In genomic region chr12:6230321-6231110, GRCh38 we compare ENCODE assay signal across 8 cellular contexts. TPM values are rescaled to one million over a fixed set of nuclear protein-coding genes. Genes with fewer than 3 reads are reported as not detected.
A peak's percentile ranks its signal among the peaks of the same experiment; 100 is the strongest.
DNase-seq lines count a peak whose midpoint lies in the region; ATAC-seq lines count a peak whose summit lies in the region.

No MANE protein-coding gene starts in this region.

- no peak overlapping the region for H3K23ac ChIP-seq in neuronal stem cell (ENCODE audit: low read depth, low read length, poor library complexity)

- DNase-seq in NCI-H82 (lab: John Stamatoyannopoulos, UW) (peak; percentile 88), activated T-cell treated with anti-CD3 and anti-CD28 coated beads for 1 hour (ENCODE audit: low read depth) (peak; percentile 50), epidermal melanocyte (ENCODE audit: insufficient read length, low spot score) (peak; percentile 70), neuronal stem cell (ENCODE audit: low spot score) (no peak), substantia nigra (lab: John Stamatoyannopoulos, UW) (peak; percentile 46 to 96 (median 90)), DMS53 (lab: John Stamatoyannopoulos, UW) (no peak), NCI-H2196 (lab: John Stamatoyannopoulos, UW; ENCODE audit: unreplicated experiment) (no peak)

- no peak overlapping the region for H2BK120ac ChIP-seq in neuronal stem cell (ENCODE audit: low read depth, low read length)

- no peaks in the 10 kb centered on the region for H3K79me1 ChIP-seq in neuronal stem cell (ENCODE audit: low read depth, low read length)

- no peaks in the 10 kb centered on the region for H3K27me3 ChIP-seq in neuronal stem cell (ENCODE audit: control insufficient read depth in 3 of 3, insufficient read depth in 3 of 3, low read depth in 1 of 3, low read length in 3 of 3)

- no CpG with 5 or more reads among the region's 16 CpGs for WGBS in neuronal stem cell (ENCODE audit: extremely low coverage in 2 of 2, insufficient read length in 2 of 2, insufficient replicate concordance in 1 of 2), 2 donors

- no peak overlapping the region for H3K4me2 ChIP-seq in neuronal stem cell (ENCODE audit: insufficient read depth, low read length, poor library complexity, severe bottlenecking)

- H3K18ac ChIP-seq in neuronal stem cell (ENCODE audit: low read length): peak overlapping the region; percentile 41

- H3K14ac ChIP-seq in neuronal stem cell (ENCODE audit: low read length): no peak overlapping the region

- H2BK15ac ChIP-seq in neuronal stem cell (ENCODE audit: low read length): no peak overlapping the region

- peaks cover 12 to 54% of the 10 kb centered on the region in 2 donors for H3K4me1 ChIP-seq in neuronal stem cell (ENCODE audit: control insufficient read depth in 2 of 2, insufficient read depth in 1 of 2, low read depth in 1 of 2, low read length in 2 of 2)

- peak overlapping the region; percentile 49 for H2AFZ ChIP-seq in neuronal stem cell (ENCODE audit: low read length)

- H3K27ac ChIP-seq in neuronal stem cell (replicated peaks; ENCODE audit: low read length) (no peak overlapping the region), substantia nigra (ENCODE audit: low read depth, low read length, poor library complexity, severe bottlenecking) (peak overlapping the region; percentile 96)

- H3K4ac ChIP-seq in neuronal stem cell (ENCODE audit: low read length): no peak overlapping the region

- no peak overlapping the region for H4K91ac ChIP-seq in neuronal stem cell (ENCODE audit: low read depth, low read length, poor library complexity)

- H4K8ac ChIP-seq in neuronal stem cell (ENCODE audit: low read depth, low read length): no peak overlapping the region

- H2BK5ac ChIP-seq in neuronal stem cell (ENCODE audit: low read length): no peak overlapping the region

- H3K9ac ChIP-seq in neuronal stem cell (ENCODE audit: low read depth, low read length, poor library complexity): no peak overlapping the region

- no peak overlapping the region for H2BK12ac ChIP-seq in neuronal stem cell (ENCODE audit: low read length)

- H3K9me3 ChIP-seq in neuronal stem cell (replicated peaks in 1 of 2; ENCODE audit: control insufficient read depth in 2 of 2, insufficient read depth in 1 of 2, low read depth in 1 of 2, low read length in 2 of 2): no peaks in the 10 kb centered on the region

- no peak overlapping the region for H3K4me3 ChIP-seq in neuronal stem cell (ENCODE audit: low read length in 2 of 2)

- no peaks in the 10 kb centered on the region for H3K36me3 ChIP-seq in neuronal stem cell (replicated peaks in 1 of 2; ENCODE audit: control insufficient read depth in 2 of 2, insufficient read depth in 2 of 2, low read length in 2 of 2)

- no peak overlapping the region for H2AK5ac ChIP-seq in neuronal stem cell (ENCODE audit: low read depth, low read length)

- ATAC-seq in GM21423 (IDR thresholded peaks at IDR 0.05; ENCODE audit: unreplicated experiment): peak; percentile 89

RNA-seq across cellular contexts. Expression of gene CD9, which starts 30.3 kb away (rescaled TPM):
- polyA plus RNA-seq in neuronal stem cell (2013, experiment 1 of 2): 6.3 TPM
- polyA plus RNA-seq in neuronal stem cell (2013, experiment 2 of 2): 6.4 TPM

Comparison
In these comparisons a context has a peak if more than half of its experiments do, and no peak if none do; other contexts are left out.
1. DNase-seq: peak in NCI-H82 (single experiment), activated T-cell treated with anti-CD3 and anti-CD28 coated beads for 1 hour (single experiment), epidermal melanocyte (single experiment) and substantia nigra (49 of 49); none in neuronal stem cell (single experiment), DMS53 (single experiment) and NCI-H2196 (single experiment).